In the genomic region with DNA sequence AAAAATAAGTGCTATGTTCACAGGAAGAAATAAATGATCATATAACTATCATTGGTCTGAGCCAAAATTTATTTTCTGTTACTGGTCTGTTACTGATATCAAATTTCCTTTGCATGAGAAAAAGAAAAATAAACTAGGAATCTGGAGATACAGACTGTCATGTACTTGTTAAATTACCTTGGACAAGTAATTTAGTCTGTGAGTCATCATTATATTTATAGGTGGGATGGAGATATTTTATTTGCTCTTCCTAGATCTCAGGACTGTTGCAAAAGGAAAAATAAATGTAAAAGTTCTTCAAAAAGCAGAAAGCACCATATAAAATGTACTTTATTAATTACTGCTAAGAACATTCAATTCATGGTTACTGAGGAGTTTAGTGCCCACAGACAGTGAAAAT, we compare ENCODE assay signal across 26 cellular contexts.
DNase-seq lines count a peak whose midpoint lies in the region; ATAC-seq, FAIRE-seq and TF ChIP-seq lines count a peak whose summit lies in the region.
"Had no signal": no experiment of that assay in that cellular context is flagged by ENCODE, and none has a peak within 500 bp of the region (broad histone marks: within the 10 kb centered on the region; RNA-seq: fewer than 3 reads in every experiment).

No MANE protein-coding gene starts in this region.

- no peak for TF ChIP-seq EP300 in upper lobe of left lung (IDR thresholded peaks at IDR 0.05)

- no peaks in the 10 kb centered on the region for H3K9me3 Mint-ChIP-seq in astrocyte (ENCODE audit: unreplicated experiment)

- H3K9me3 ChIP-seq in HEK293 (ENCODE audit: control insufficient read depth, insufficient read depth, low read depth, low read length) (no peaks in the 10 kb centered on the region), astrocyte (ENCODE audit: insufficient read depth, low read depth, low read length) (no peaks in the 10 kb centered on the region), skeletal muscle satellite cell (replicated peaks; ENCODE audit: low read length) (no peaks in the 10 kb centered on the region), upper lobe of left lung (peaks cover 0 to 5% (median 0%) of the 10 kb centered on the region in 4 donors)
- H3K9me3 ChIP-seq: A549; BE2C; BLaER1 treated with 17β-estradiol and CSF1 and Interleukin-3, amounts not matched to agents 10 nM and 100 nM; HAP-1 had no signal

- CTCF ChIA-PET in HEK293 (lab: Yijun Ruan, JAX), result interaction anchor here (0.6 kb wide), 1 partner anchor 15 kb away, joined by 4 read pairs; no protein-coding TSS in a partner anchor

- FAIRE-seq in astrocyte (lab: Jason Lieb, UNC), result no peak
- FAIRE-seq: A549, D721Med, GM12878, GM19239, H54 had no signal

- ATAC-seq in left lobe of liver, result no peak
- ATAC-seq in upper lobe of left lung (ENCODE audit: low FRiP score in 2 of 2), result no peak
- ATAC-seq: A549, GM12878 had no signal

- no peak overlapping the region for H3K27ac Mint-ChIP-seq in astrocyte (ENCODE audit: unreplicated experiment)
- H3K27ac Mint-ChIP-seq: CD14-positive monocyte; CD4-positive, alpha-beta T cell; CD8-positive, alpha-beta memory T cell had no signal

- POLR2A ChIA-PET in HEK293 (lab: Yijun Ruan, JAX), result no interaction called here

- no peak for TF ChIP-seq POLR2A in upper lobe of left lung (IDR thresholded peaks at IDR 0.05)

- no peak overlapping the region for H3K4me3 ChIP-seq in HEK293 (ENCODE audit: low read depth, low read length)
- H3K4me3 ChIP-seq in astrocyte (ENCODE audit: insufficient read depth, low read depth, low read length), result no peak overlapping the region
- H3K4me3 ChIP-seq in skeletal muscle satellite cell (ENCODE audit: low read length), result no peak overlapping the region
- H3K4me3 ChIP-seq in upper lobe of left lung, result no peak overlapping the region
- H3K4me3 ChIP-seq: A549; BLaER1 treated with 17β-estradiol and CSF1 and Interleukin-3, amounts not matched to agents 10 nM and 100 nM; GM12878; HAP-1 had no signal

- H3K27me3 ChIP-seq in astrocyte (ENCODE audit: insufficient read depth, low read length), result peaks cover 2% of the 10 kb centered on the region
- no peaks in the 10 kb centered on the region for H3K27me3 ChIP-seq in skeletal muscle satellite cell (ENCODE audit: control insufficient read depth, insufficient read depth, low read length)
- no peaks in the 10 kb centered on the region for H3K27me3 ChIP-seq in upper lobe of left lung
- H3K27me3 ChIP-seq: BE2C; BLaER1 treated with 17β-estradiol and CSF1 and Interleukin-3, amounts not matched to agents 10 nM and 100 nM had no signal

- no peaks in the 10 kb centered on the region for H3K36me3 Mint-ChIP-seq in astrocyte (ENCODE audit: low read depth, unreplicated experiment)
- H3K36me3 Mint-ChIP-seq: CD14-positive monocyte; CD8-positive, alpha-beta memory T cell had no signal

- DNase-seq in LoVo (ENCODE audit: low spot score), result peak; percentile 18
- peak; percentile 13 for DNase-seq in astrocyte (ENCODE audit: low read depth)
- DNase-seq in left lobe of liver (ENCODE audit: low spot score), result no peak
- DNase-seq in upper lobe of left lung, result no peak
- no peak for DNase-seq in HuH-7.5 (ENCODE audit: low spot score)
- DNase-seq: 8988T; ACHN; AML-193; BE2C; CD4-positive, alpha-beta T cell; CD8-positive, alpha-beta memory T cell; DMS 273 treated with DMSO at 0.1 percent for 48 hours; DMS79; EL; GDM1; GOT3 had no signal

- H3K4me3 Mint-ChIP-seq in astrocyte (ENCODE audit: unreplicated experiment), result no peak overlapping the region
- H3K4me3 Mint-ChIP-seq: CD14-positive monocyte; CD4-positive, alpha-beta T cell; CD8-positive, alpha-beta memory T cell had no signal

- H3K36me3 ChIP-seq in HEK293 (ENCODE audit: control insufficient read depth in 2 of 2, insufficient read depth in 1 of 2, low read length in 2 of 2) (no peaks in the 10 kb centered on the region), astrocyte (ENCODE audit: insufficient read depth, low read length) (no peaks in the 10 kb centered on the region), skeletal muscle satellite cell (ENCODE audit: insufficient read depth, low read length) (no peaks in the 10 kb centered on the region), upper lobe of left lung (no peaks in the 10 kb centered on the region)
- H3K36me3 ChIP-seq: BE2C; BLaER1 treated with 17β-estradiol and CSF1 and Interleukin-3, amounts not matched to agents 10 nM and 100 nM; HAP-1 had no signal

- TF ChIP-seq CTCF in HEK293 (tag by site-specific recombination; IDR thresholded peaks at IDR 0.05), result no peak
- TF ChIP-seq CTCF in astrocyte (IDR thresholded peaks at IDR 0.05; ENCODE audit: insufficient read depth, low read depth, low read length), result no peak
- no peak for TF ChIP-seq CTCF in upper lobe of left lung (IDR thresholded peaks at IDR 0.05)

- no peak overlapping the region for H3K4me2 ChIP-seq in astrocyte (ENCODE audit: low read length)
- peak overlapping the region; percentile 24 for H3K4me2 ChIP-seq in skeletal muscle satellite cell (ENCODE audit: low read length)
- H3K4me2 ChIP-seq: A549 had no signal

- H3K27me3 Mint-ChIP-seq in astrocyte (ENCODE audit: low read depth, unreplicated experiment), result no peaks in the 10 kb centered on the region

- H3K4me1 Mint-ChIP-seq in astrocyte (ENCODE audit: low read depth, unreplicated experiment), result no peaks in the 10 kb centered on the region

- no peak overlapping the region for H2AFZ ChIP-seq in astrocyte (ENCODE audit: low read depth, low read length)

- H3K4me1 ChIP-seq in HEK293 (ENCODE audit: control insufficient read depth, insufficient read depth, low read length), result peaks cover 18% of the 10 kb centered on the region
- H3K4me1 ChIP-seq in astrocyte (ENCODE audit: insufficient read depth, low read length), result no peaks in the 10 kb centered on the region
- peaks cover 27% of the 10 kb centered on the region for H3K4me1 ChIP-seq in skeletal muscle satellite cell (ENCODE audit: control insufficient read depth, insufficient read depth, low read length)
- peaks cover 0 to 4% (median 0%) of the 10 kb centered on the region in 4 donors for H3K4me1 ChIP-seq in upper lobe of left lung
- H3K4me1 ChIP-seq: A549, BE2C, HAP-1 had no signal

- no peaks in the 10 kb centered on the region for H3K79me2 ChIP-seq in astrocyte (ENCODE audit: insufficient read depth, low read length)

- H3K27ac ChIP-seq in HEK293 (ENCODE audit: extremely low read depth, low read depth, low read length) (no peak overlapping the region), astrocyte (ENCODE audit: low read depth, low read length) (no peak overlapping the region), upper lobe of left lung (no peak overlapping the region)
- H3K27ac ChIP-seq: A549; BLaER1 treated with 17β-estradiol and CSF1 and Interleukin-3, amounts not matched to agents 10 nM and 100 nM had no signal

- H3K9ac ChIP-seq in astrocyte (ENCODE audit: low read length) (no peak overlapping the region), skeletal muscle satellite cell (ENCODE audit: low read depth, low read length) (no peak overlapping the region)
- H3K9ac ChIP-seq: BLaER1 treated with 17β-estradiol and CSF1 and Interleukin-3, amounts not matched to agents 10 nM and 100 nM had no signal

- H4K20me1 ChIP-seq in astrocyte (ENCODE audit: insufficient read depth, low read length), result no peaks in the 10 kb centered on the region
- H4K20me1 ChIP-seq: BLaER1 treated with 17β-estradiol and CSF1 and Interleukin-3, amounts not matched to agents 10 nM and 100 nM had no signal

TF ChIP-seq in HEK293, 187 proteins besides CTCF, POLR2A, EP300 and RAD21:
- TF ChIP-seq, protein P1, sequence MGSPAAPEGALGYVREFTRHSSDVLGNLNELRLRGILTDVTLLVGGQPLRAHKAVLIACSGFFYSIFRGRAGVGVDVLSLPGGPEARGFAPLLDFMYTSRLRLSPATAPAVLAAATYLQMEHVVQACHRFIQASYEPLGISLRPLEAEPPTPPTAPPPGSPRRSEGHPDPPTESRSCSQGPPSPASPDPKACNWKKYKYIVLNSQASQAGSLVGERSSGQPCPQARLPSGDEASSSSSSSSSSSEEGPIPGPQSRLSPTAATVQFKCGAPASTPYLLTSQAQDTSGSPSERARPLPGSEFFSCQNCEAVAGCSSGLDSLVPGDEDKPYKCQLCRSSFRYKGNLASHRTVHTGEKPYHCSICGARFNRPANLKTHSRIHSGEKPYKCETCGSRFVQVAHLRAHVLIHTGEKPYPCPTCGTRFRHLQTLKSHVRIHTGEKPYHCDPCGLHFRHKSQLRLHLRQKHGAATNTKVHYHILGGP (tag by site-specific recombination; IDR thresholded peaks at IDR 0.05), result peak; percentile 56; the same call in 1 of the 2 replicates
- TF ChIP-seq ZNF596 (tag by site-specific recombination; IDR thresholded peaks at IDR 0.05), result no peak
- TF ChIP-seq, protein P2, sequence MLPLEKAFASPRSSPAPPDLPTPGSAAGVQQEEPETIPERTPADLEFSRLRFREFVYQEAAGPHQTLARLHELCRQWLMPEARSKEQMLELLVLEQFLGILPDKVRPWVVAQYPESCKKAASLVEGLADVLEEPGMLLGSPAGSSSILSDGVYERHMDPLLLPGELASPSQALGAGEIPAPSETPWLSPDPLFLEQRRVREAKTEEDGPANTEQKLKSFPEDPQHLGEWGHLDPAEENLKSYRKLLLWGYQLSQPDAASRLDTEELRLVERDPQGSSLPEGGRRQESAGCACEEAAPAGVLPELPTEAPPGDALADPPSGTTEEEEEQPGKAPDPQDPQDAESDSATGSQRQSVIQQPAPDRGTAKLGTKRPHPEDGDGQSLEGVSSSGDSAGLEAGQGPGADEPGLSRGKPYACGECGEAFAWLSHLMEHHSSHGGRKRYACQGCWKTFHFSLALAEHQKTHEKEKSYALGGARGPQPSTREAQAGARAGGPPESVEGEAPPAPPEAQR (tag by site-specific recombination; IDR thresholded peaks at IDR 0.05), result no peak
- no peak for TF ChIP-seq TCF7L2 (IDR thresholded peaks at IDR 0.05; ENCODE audit: borderline replicate concordance, low read depth, low read length)
- TF ChIP-seq, protein P3, sequence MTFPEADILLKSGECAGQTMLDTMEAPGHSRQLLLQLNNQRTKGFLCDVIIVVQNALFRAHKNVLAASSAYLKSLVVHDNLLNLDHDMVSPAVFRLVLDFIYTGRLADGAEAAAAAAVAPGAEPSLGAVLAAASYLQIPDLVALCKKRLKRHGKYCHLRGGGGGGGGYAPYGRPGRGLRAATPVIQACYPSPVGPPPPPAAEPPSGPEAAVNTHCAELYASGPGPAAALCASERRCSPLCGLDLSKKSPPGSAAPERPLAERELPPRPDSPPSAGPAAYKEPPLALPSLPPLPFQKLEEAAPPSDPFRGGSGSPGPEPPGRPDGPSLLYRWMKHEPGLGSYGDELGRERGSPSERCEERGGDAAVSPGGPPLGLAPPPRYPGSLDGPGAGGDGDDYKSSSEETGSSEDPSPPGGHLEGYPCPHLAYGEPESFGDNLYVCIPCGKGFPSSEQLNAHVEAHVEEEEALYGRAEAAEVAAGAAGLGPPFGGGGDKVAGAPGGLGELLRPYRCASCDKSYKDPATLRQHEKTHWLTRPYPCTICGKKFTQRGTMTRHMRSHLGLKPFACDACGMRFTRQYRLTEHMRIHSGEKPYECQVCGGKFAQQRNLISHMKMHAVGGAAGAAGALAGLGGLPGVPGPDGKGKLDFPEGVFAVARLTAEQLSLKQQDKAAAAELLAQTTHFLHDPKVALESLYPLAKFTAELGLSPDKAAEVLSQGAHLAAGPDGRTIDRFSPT (tag by site-specific recombination; IDR thresholded peaks at IDR 0.05), result 0 out of 2 replicates have a peak, but pooled peaks have one; percentile 14

Comparison
In these comparisons a context has a peak if more than half of its experiments do, and no peak if none do; other contexts are left out.
1. DNase-seq: peak in LoVo (single experiment) and astrocyte (single experiment); none in left lobe of liver (single experiment), upper lobe of left lung (0 of 2) and HuH-7.5 (single experiment).